ENCODE assay signal across 8 cellular contexts in genomic region chr6:56938634-56939294, GRCh38. TPM values are rescaled to one million over a fixed set of nuclear protein-coding genes. Genes with fewer than 3 reads are reported as not detected.
DNase-seq lines count a peak whose midpoint lies in the region; ATAC-seq and TF ChIP-seq lines count a peak whose summit lies in the region.

No MANE protein-coding gene starts in this region.

- H3K27ac ChIP-seq in esophagus squamous epithelium, result no peak overlapping the region

- TF ChIP-seq CTCF in esophagus squamous epithelium (IDR thresholded peaks at IDR 0.05), result no peak

- no peak for TF ChIP-seq POLR2A in esophagus squamous epithelium (IDR thresholded peaks at IDR 0.05)

- H3K4me3 ChIP-seq in esophagus squamous epithelium, result no peak overlapping the region

- 9 to 19% methylated on average over 1 of the region's 1 CpG for WGBS in esophagus squamous epithelium, 2 donors

- H3K9me3 Mint-ChIP-seq in activated T-cell treated with anti-CD3 and anti-CD28 coated beads, Interleukin-2, amount 50 U/mL, for 72 hours, result peaks cover 8 to 9% of the 10 kb centered on the region in 2 donors

- H3K4me1 Mint-ChIP-seq in activated T-cell treated with anti-CD3 and anti-CD28 coated beads, Interleukin-2, amount 50 U/mL, for 72 hours (ENCODE audit: low read depth), result peaks cover 7% of the 10 kb centered on the region

- no peaks in the 10 kb centered on the region for H3K36me3 ChIP-seq in esophagus squamous epithelium

- peaks cover 0 to 9% (median 4%) of the 10 kb centered on the region in 3 donors for H3K4me1 ChIP-seq in esophagus squamous epithelium

- peaks cover 0 to 15% (median 6%) of the 10 kb centered on the region in 3 donors for H3K9me3 ChIP-seq in esophagus squamous epithelium

- H3K27me3 Mint-ChIP-seq in activated T-cell treated with anti-CD3 and anti-CD28 coated beads, Interleukin-2, amount 50 U/mL, for 72 hours (ENCODE audit: low read depth), result peaks cover 9% of the 10 kb centered on the region

- H3K36me3 Mint-ChIP-seq in activated T-cell treated with anti-CD3 and anti-CD28 coated beads, Interleukin-2, amount 50 U/mL, for 72 hours (ENCODE audit: insufficient read depth in 2 of 2), result peaks cover 7 to 8% of the 10 kb centered on the region in 2 donors

- intact Hi-C loops in esophagus squamous epithelium (cut with DNase I), result no loop called here

- peak; percentile 42 for ATAC-seq in HG02642 (IDR thresholded peaks at IDR 0.05; ENCODE audit: poor library complexity, unreplicated experiment)
- peak; percentile 65 to 82 for ATAC-seq in activated T-cell treated with anti-CD3 and anti-CD28 coated beads, Interleukin-2, amount 50 U/mL, for 72 hours (replicated peaks in 1 of 2)
- no peak for ATAC-seq in GM18873 (IDR thresholded peaks at IDR 0.05; ENCODE audit: low FRiP score, unreplicated experiment)

- no peak overlapping the region for H3K4me3 Mint-ChIP-seq in activated T-cell treated with anti-CD3 and anti-CD28 coated beads, Interleukin-2, amount 50 U/mL, for 72 hours

- peak; percentile 100 for DNase-seq in ELR (ENCODE audit: low read depth)
- DNase-seq in activated T-cell treated with anti-CD3 and anti-CD28 coated beads, Interleukin-2, amount 50 U/mL, for 72 hours, result peak; percentile 11 to 18
- peak; percentile 29 to 88 for DNase-seq in lung microvascular endothelial cell (ENCODE audit: low read depth in 2 of 2)
- no peak for DNase-seq in SIG-M5 treated with dmso at 0.1 percent for 504 hours (lab: John Stamatoyannopoulos, UW; ENCODE audit: unreplicated experiment)
- no peak for DNase-seq in esophagus squamous epithelium (lab: John Stamatoyannopoulos, UW)
- DNase-seq in NCI-H2107 treated with DMSO at 0.1 percent for 48 hours (lab: John Stamatoyannopoulos, UW; ENCODE audit: unreplicated experiment), result no peak

- no peak overlapping the region for H3K27ac Mint-ChIP-seq in activated T-cell treated with anti-CD3 and anti-CD28 coated beads, Interleukin-2, amount 50 U/mL, for 72 hours

- H3K27me3 ChIP-seq in esophagus squamous epithelium, result no peaks in the 10 kb centered on the region

RNA-seq across cellular contexts. Expression of gene BEND6, which starts 16.1 kb away (rescaled TPM):
- under 1 TPM; 0.32 to 0.48 TPM for total RNA-seq in activated T-cell treated with anti-CD3 and anti-CD28 coated beads, Interleukin-2, amount 50 U/mL, for 72 hours
- 0.22 TPM in 1 of 2 replicates, not detected in the other for total RNA-seq in lung microvascular endothelial cell
- 1 to 10 TPM in 2 of 4 donors, under 1 TPM in 1, not detected in 1; 0.57 to 2.4 (median 1.1) TPM for total RNA-seq in esophagus squamous epithelium

Comparison
In these comparisons a context has a peak if more than half of its experiments do, and no peak if none do; other contexts are left out.
1. DNase-seq: peak in ELR (single experiment), activated T-cell treated with anti-CD3 and anti-CD28 coated beads, Interleukin-2, amount 50 U/mL, for 72 hours (2 of 2) and lung microvascular endothelial cell (2 of 2); none in SIG-M5 treated with dmso at 0.1 percent for 504 hours (single experiment), esophagus squamous epithelium (single experiment) and NCI-H2107 treated with DMSO at 0.1 percent for 48 hours (single experiment).